1 cellular context compared by ENCODE assay signal in genomic region chr6:125858427-125859320, GRCh38.
TF ChIP-seq lines count a peak whose summit lies in the region.

No MANE protein-coding gene starts in this region.

TF ChIP-seq in K562, 482 proteins besides CTCF, POLR2A, EP300 and RAD21 (continued from another document):
- TF ChIP-seq DEAF1 (CRISPR knock-in tag; IDR thresholded peaks at IDR 0.05) (peak; percentile 10; the same call in 1 of the 2 replicates), LCOR (CRISPR knock-in tag; IDR thresholded peaks at IDR 0.05) (peak; percentile 73; the same call in 1 of the 2 replicates), PYGO2 (tag; IDR thresholded peaks at IDR 0.05) (no peak), CTCFL (IDR thresholded peaks at IDR 0.05; ENCODE audit: borderline replicate concordance, insufficient read depth, low read depth, low read length, poor library complexity, severe bottlenecking) (peak; percentile 24), KDM1A (IDR thresholded peaks at IDR 0.05) (0 out of 4 replicates have a peak, but pooled peaks of 1 of the 2 experiments have one; percentile 17), ARID2 (IDR thresholded peaks at IDR 0.05) (peak; percentile 71), CC2D1A (IDR thresholded peaks at IDR 0.05) (peak; percentile 66; the same call in 1 of the 2 replicates)
